In the genomic region with DNA sequence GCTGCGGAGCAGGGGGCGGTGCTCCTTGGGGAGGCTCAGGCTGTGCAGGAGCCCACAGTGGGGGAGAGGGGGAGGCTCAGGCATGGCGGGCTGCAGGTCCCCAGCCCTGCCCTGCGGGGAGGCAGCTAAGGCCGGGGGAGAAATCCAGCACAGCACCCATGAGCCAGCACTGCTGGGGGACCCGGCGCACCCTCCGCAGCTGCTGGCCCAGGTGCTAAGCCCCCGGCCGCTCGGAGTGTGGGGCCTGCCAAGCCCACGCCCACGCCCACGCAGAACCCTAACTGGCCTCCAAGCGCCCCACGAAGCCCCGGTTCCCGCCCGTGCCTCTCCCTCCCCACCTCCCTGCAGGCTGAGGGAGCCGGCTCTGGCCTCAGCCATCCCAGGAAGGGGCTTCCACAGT, we compare ENCODE assay signal across 3 cellular contexts.
"Had no signal": no experiment of that assay in that cellular context is flagged by ENCODE, and none has a peak within 500 bp of the region (broad histone marks: within the 10 kb centered on the region; RNA-seq: fewer than 3 reads in every experiment).

No MANE protein-coding gene starts in this region.

- DNase-seq: GDM1, GF-D8 had no signal

- ATAC-seq: GM12878 had no signal

- H3K4me3 ChIP-seq: GM12878 had no signal
